In the genomic region with DNA sequence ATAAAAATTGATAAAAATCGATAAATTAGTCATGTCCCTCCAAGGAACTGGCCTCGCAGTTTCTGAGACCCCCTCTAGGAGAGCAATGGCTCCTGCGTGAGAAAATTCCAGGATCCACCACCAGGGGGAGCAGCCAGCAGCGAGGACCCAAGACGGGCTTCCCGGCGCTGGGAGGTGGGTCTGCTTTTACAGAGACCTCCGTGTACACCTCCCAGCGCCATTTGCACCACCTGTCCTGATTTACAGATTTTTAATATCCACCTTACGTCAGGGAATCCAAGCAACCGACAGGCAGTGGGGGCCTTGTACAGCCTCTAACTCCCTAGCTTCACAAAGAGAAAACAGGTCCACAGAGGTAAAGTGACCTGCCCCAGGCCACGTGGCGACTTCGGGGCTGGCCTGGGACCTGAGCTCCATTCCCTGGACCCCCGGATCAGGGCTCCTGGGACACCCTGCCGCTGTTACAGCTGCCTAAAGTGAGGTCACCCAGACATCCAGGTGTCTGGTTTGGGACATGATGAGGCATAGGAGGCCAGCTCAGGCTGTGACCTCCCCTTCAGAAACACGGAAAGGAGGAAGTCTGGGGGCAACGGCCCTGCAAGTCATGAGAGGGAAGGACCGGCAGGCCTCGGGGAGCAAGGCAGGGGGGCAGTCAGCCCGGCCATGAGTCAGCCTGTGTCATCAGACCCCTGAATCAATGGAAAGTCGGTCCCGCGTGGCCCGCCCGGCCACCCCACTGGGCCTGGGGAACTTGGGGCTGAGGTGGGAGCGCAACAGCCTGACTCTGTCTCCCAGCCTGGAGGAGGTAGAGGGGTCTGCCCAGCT, we compare ENCODE assay signal across 9 cellular contexts. TPM values are rescaled to one million over a fixed set of nuclear protein-coding genes. Genes with fewer than 3 reads are reported as not detected.
DNase-seq lines count a peak whose midpoint lies in the region; ATAC-seq, FAIRE-seq and TF ChIP-seq lines count a peak whose summit lies in the region.
"Had no signal": no experiment of that assay in that cellular context is flagged by ENCODE, and none has a peak within 500 bp of the region (broad histone marks: within the 10 kb centered on the region; RNA-seq: fewer than 3 reads in every experiment).

No MANE protein-coding gene starts in this region.

- H3K9me3 ChIP-seq in BLaER1 treated with 17β-estradiol and CSF1 and Interleukin-3, amounts not matched to agents 10 nM and 100 nM (replicated peaks in 1 of 11): no peaks in the 10 kb centered on the region
- no peaks in the 10 kb centered on the region for H3K9me3 ChIP-seq in gastroesophageal sphincter
- no peaks in the 10 kb centered on the region for H3K9me3 ChIP-seq in pancreas
- H3K9me3 ChIP-seq in transverse colon: no peaks in the 10 kb centered on the region

- H3K27ac ChIP-seq in BLaER1 treated with 17β-estradiol and CSF1 and Interleukin-3, amounts not matched to agents 10 nM and 100 nM: peak overlapping the region; percentile 40 to 100 (median 99); a peak in 21 of 22 replicates
- H3K27ac ChIP-seq in HL-60 (replicated peaks) (peak overlapping the region; percentile 23), RWPE1 (no peak overlapping the region), gastroesophageal sphincter (no peak overlapping the region), pancreas (no peak overlapping the region), transverse colon (no peak overlapping the region)

- no peaks in the 10 kb centered on the region for H3K27me3 ChIP-seq in BLaER1 treated with 17β-estradiol and CSF1 and Interleukin-3, amounts not matched to agents 10 nM and 100 nM
- H3K27me3 ChIP-seq in HL-60 (ENCODE audit: insufficient read depth, poor library complexity, severe bottlenecking): no peaks in the 10 kb centered on the region
- H3K27me3 ChIP-seq in gastroesophageal sphincter: peaks cover 5% of the 10 kb centered on the region
- H3K27me3 ChIP-seq in pancreas: no peaks in the 10 kb centered on the region
- H3K27me3 ChIP-seq in transverse colon: no peaks in the 10 kb centered on the region

- in situ Hi-C loops in transverse colon (cut with MboI; ENCODE audit: low pct_ligation_motif_present in 1 of 4, low pct_unique_long_range_greater_than_20kb in 1 of 4, low sequenced_read_pairs in 3 of 4): loop anchor here in 3 of 4 donors (10.0 kb wide), 3 partner anchors 122 to 158 kb away; a partner anchor contains a TSS

- CTCF ChIA-PET in RWPE1 (lab: Yijun Ruan, JAX): interaction anchor here (0.6 to 1.6 kb wide), 12 partner anchors 13 to 561 kb away, joined by 3 to 6 read pairs (median 3); a partner anchor contains a TSS

- TF ChIP-seq CTCF in HL-60 (IDR thresholded peaks at IDR 0.05; ENCODE audit: insufficient read depth, low read length): peak; percentile 75
- TF ChIP-seq CTCF in RWPE1 (conservative IDR thresholded peaks at IDR 0.05; ENCODE audit: low read depth): peak; percentile 96
- TF ChIP-seq CTCF in gastroesophageal sphincter (IDR thresholded peaks at IDR 0.05): peak in 3 of 4 experiments; percentile 96 to 99 (median 98)
- peak; percentile 97 to 98 (median 98) for TF ChIP-seq CTCF in pancreas (IDR thresholded peaks at IDR 0.05)
- peak; percentile 97 to 100 (median 99) for TF ChIP-seq CTCF in transverse colon (IDR thresholded peaks at IDR 0.05)

- H3K4me1 ChIP-seq in BLaER1 treated with 17β-estradiol and CSF1 and Interleukin-3, amounts not matched to agents 10 nM and 100 nM: peaks cover 68 to 87% (median 77%) of the 10 kb centered on the region in 10 experiments
- H3K4me1 ChIP-seq in gastroesophageal sphincter (peaks cover 0 to 9% (median 6%) of the 10 kb centered on the region in 3 donors), pancreas (no peaks in the 10 kb centered on the region), transverse colon (peaks cover 0 to 17% (median 4%) of the 10 kb centered on the region in 4 donors)

- ATAC-seq in gastroesophageal sphincter (no peak), pancreas (peak; percentile 56 to 80 (median 66)), GM18517 (IDR thresholded peaks at IDR 0.05; ENCODE audit: unreplicated experiment) (no peak)

- peak overlapping the region; percentile 83 to 98 (median 96) for H3K9ac ChIP-seq in BLaER1 treated with 17β-estradiol and CSF1 and Interleukin-3, amounts not matched to agents 10 nM and 100 nM

- H3K36me3 ChIP-seq in BLaER1 treated with 17β-estradiol and CSF1 and Interleukin-3, amounts not matched to agents 10 nM and 100 nM: peaks cover 0 to 41% (median 31%) of the 10 kb centered on the region in 11 experiments; a peak in 20 of 22 replicates
- H3K36me3 ChIP-seq in gastroesophageal sphincter (no peaks in the 10 kb centered on the region), pancreas (no peaks in the 10 kb centered on the region), transverse colon (no peaks in the 10 kb centered on the region)

- TF ChIP-seq EP300 in gastroesophageal sphincter (IDR thresholded peaks at IDR 0.05): no peak
- no peak for TF ChIP-seq EP300 in transverse colon (IDR thresholded peaks at IDR 0.05; ENCODE audit: low read depth)

- 0 to 2% methylated on average over 7 of the region's 27 CpGs for WGBS in gastroesophageal sphincter (ENCODE audit: low coverage in 1 of 2), 2 donors
- 25 to 27% methylated on average over 27 of the region's 27 CpGs for WGBS in pancreas, 2 donors
- whole genome bisulfite sequencing in transverse colon (ENCODE audit: low coverage in 1 of 2), 2 donors: 0 to 28% methylated on average over 3 to 26 of the region's 27 CpGs

- peak overlapping the region; percentile 85 to 100 (median 98) for H3K4me2 ChIP-seq in BLaER1 treated with 17β-estradiol and CSF1 and Interleukin-3, amounts not matched to agents 10 nM and 100 nM

- POLR2A ChIA-PET in RWPE1 (lab: Yijun Ruan, JAX; ENCODE audit: low non-redundant PET): no interaction called here

- intact Hi-C loops in pancreas (cut with DNase I): loop anchor here in 2 of 3 donors (5.0 kb wide), 1 partner anchor 124 kb away; a partner anchor contains a TSS
- intact Hi-C loops in transverse colon (cut with DNase I; ENCODE audit: low total_unique reads): loop anchor here (2.0 to 10.0 kb wide), 3 partner anchors 92 to 224 kb away; a partner anchor contains a TSS

- FAIRE-seq in pancreas (lab: Jason Lieb, UNC): no peak

- DNase-seq in HL-60 (ENCODE audit: low read depth in 1 of 2, low spot score in 1 of 2) (peak in 1 of 2 experiments; percentile 74), RWPE1 (ENCODE audit: low spot score) (peak; percentile 50), pancreas (peak; percentile 43 to 91 (median 77)), transverse colon (peak; percentile 81)
- DNase-seq in activated T-helper 9 cell treated with anti-CD3 and anti-CD28 coated beads, Interleukin-2, amount 50 U/mL, for 16 hours (ENCODE audit: low read depth): peak; percentile 67

- H3K4me3 ChIP-seq in BLaER1 treated with 17β-estradiol and CSF1 and Interleukin-3, amounts not matched to agents 10 nM and 100 nM: peak overlapping the region in 9 of 10 experiments; percentile 43 to 92 (median 77); a peak in 17 of 20 replicates
- H3K4me3 ChIP-seq in HL-60 (replicated peaks; ENCODE audit: insufficient read depth, low read length): no peak overlapping the region
- H3K4me3 ChIP-seq in gastroesophageal sphincter: peak overlapping the region in 1 of 2 donors; percentile 10
- H3K4me3 ChIP-seq in pancreas: peak overlapping the region in 1 of 4 donors; percentile 22
- peak overlapping the region in 1 of 4 donors; percentile 38 for H3K4me3 ChIP-seq in transverse colon

- TF ChIP-seq POLR2A in gastroesophageal sphincter (IDR thresholded peaks at IDR 0.05): no peak
- no peak for TF ChIP-seq POLR2A in transverse colon (IDR thresholded peaks at IDR 0.05)

- H4K20me1 ChIP-seq in BLaER1 treated with 17β-estradiol and CSF1 and Interleukin-3, amounts not matched to agents 10 nM and 100 nM: peaks cover 0 to 43% (median 8%) of the 10 kb centered on the region in 11 experiments; a peak in 12 of 22 replicates

RNA-seq across cellular contexts. Expression of a gene that starts 3.5 kb away (rescaled TPM):
- 1 to 10 TPM in 2 of 4 donors, not detected in 2; 4.1 to 7.7 TPM for total RNA-seq in gastroesophageal sphincter
- 1 to 10 TPM in 2 of 6 donors, under 1 TPM in 3, not detected in 1; 0.13 to 1.5 (median 0.38) TPM for total RNA-seq in pancreas
- polyA plus RNA-seq in pancreas: under 1 TPM; 0.23 to 0.26 TPM
- not detected for total RNA-seq in transverse colon
- total RNA-seq: LHCN-M2 had no signal

RNA-seq across cellular contexts. Expression of a gene that starts 16.6 kb away (rescaled TPM):
- total RNA-seq in gastroesophageal sphincter (10 to 100 TPM in 1 of 4 donors, under 1 TPM in 2, not detected in 1; 0.58 to 15.8 (median 0.59) TPM), pancreas (1 to 10 TPM in 4 of 6 donors, under 1 TPM in 2; 0.32 to 5.8 (median 1.5) TPM), transverse colon (1 to 10 TPM; 4.0 to 5.2 (median 4.4) TPM)
- 1 to 10 TPM; 2.7 to 4.5 TPM for polyA plus RNA-seq in pancreas

RNA-seq across cellular contexts. Expression of a gene that starts 26.2 kb away (rescaled TPM):
- total RNA-seq in gastroesophageal sphincter (10 to 100 TPM; 12.9 to 17.1 (median 16.2) TPM), pancreas (1 to 10 TPM; 1.8 to 7.3 (median 3.8) TPM), transverse colon (1 to 10 TPM in 2 of 4 donors, not detected in 2; 5.6 to 6.8 TPM)
- polyA plus RNA-seq in pancreas: 1 to 10 TPM; 7.3 to 8.3 TPM

Comparison
In these comparisons a context has a peak if more than half of its experiments do, and no peak if none do; other contexts are left out.
1. H3K27ac ChIP-seq: peak in BLaER1 treated with 17β-estradiol and CSF1 and Interleukin-3, amounts not matched to agents 10 nM and 100 nM (11 of 11) and HL-60 (single experiment); none in RWPE1 (single experiment), gastroesophageal sphincter (0 of 4), pancreas (0 of 4) and transverse colon (0 of 4).
2. ATAC-seq: peak in pancreas (4 of 4); none in gastroesophageal sphincter (single experiment) and GM18517 (single experiment).
3. Peak in every context shown above with its lines, with median percentiles within 50 percentile points of each other: CTCF ChIP-seq.